Comparison of ENCODE assay signal across 19 cellular contexts in genomic region chrX:45783002-45783401, GRCh38.
DNase-seq lines count a peak whose midpoint lies in the region; ATAC-seq and TF ChIP-seq lines count a peak whose summit lies in the region.
"Had no signal": no experiment of that assay in that cellular context is flagged by ENCODE, and none has a peak within 500 bp of the region (broad histone marks: within the 10 kb centered on the region; RNA-seq: fewer than 3 reads in every experiment).

No MANE protein-coding gene starts in this region.

- H3K27me3 ChIP-seq in smooth muscle cell (ENCODE audit: low read depth) (no peaks in the 10 kb centered on the region), Caco-2 (replicated peaks; ENCODE audit: control insufficient read depth, insufficient read depth, low read length) (no peaks in the 10 kb centered on the region), right cardiac atrium (ENCODE audit: control insufficient read depth, insufficient read depth) (no peaks in the 10 kb centered on the region)
- H3K27me3 ChIP-seq: hepatocyte, upper lobe of right lung had no signal

- H3K36me3 ChIP-seq in smooth muscle cell (ENCODE audit: low read depth) (no peaks in the 10 kb centered on the region), Caco-2 (ENCODE audit: control insufficient read depth, insufficient read depth, low read length) (no peaks in the 10 kb centered on the region)
- H3K36me3 ChIP-seq: upper lobe of right lung had no signal

- no peak overlapping the region for H2AFZ ChIP-seq in smooth muscle cell (ENCODE audit: low read depth)
- H2AFZ ChIP-seq: hepatocyte had no signal

- POLR2A ChIA-PET in activated CD4-positive, alpha-beta T cell treated with anti-CD3 and anti-CD28 coated beads, Interleukin-2, amount 10 ng/mL, durations not matched to agents 7 days and 5 days (lab: Charles Lee) = no interaction called here
- POLR2A ChIA-PET in Caco-2 (lab: Charles Lee) = no interaction called here

- H3K9me3 ChIP-seq in smooth muscle cell (replicated peaks; ENCODE audit: low read depth) = no peaks in the 10 kb centered on the region
- H3K9me3 ChIP-seq in Caco-2 = no peaks in the 10 kb centered on the region
- no peaks in the 10 kb centered on the region for H3K9me3 ChIP-seq in right cardiac atrium (ENCODE audit: control insufficient read depth, low read length)
- H3K9me3 ChIP-seq: upper lobe of right lung had no signal

- no peaks in the 10 kb centered on the region for H3K27me3 Mint-ChIP-seq in activated CD4-positive, alpha-beta T cell treated with anti-CD3 and anti-CD28 coated beads, Interleukin-2, amount 10 ng/mL, durations not matched to agents 7 days and 5 days
- H3K27me3 Mint-ChIP-seq in activated T-helper 2 cell treated with anti-CD3 and anti-CD28 coated beads, Interferon-gamma antibody, Interleukin-2, Interleukin-4, amounts not matched to agents 10 μg/mL and 5 μg/mL and 100 μg/mL, durations not matched to agents 14 hours and 24 hours and 36 hours (ENCODE audit: low read depth) = no peaks in the 10 kb centered on the region
- H3K27me3 Mint-ChIP-seq in Caco-2 (ENCODE audit: insufficient read depth, unreplicated experiment) = no peaks in the 10 kb centered on the region

- H3K4me1 ChIP-seq in smooth muscle cell (ENCODE audit: low read depth) (no peaks in the 10 kb centered on the region), Caco-2 (no peaks in the 10 kb centered on the region), right cardiac atrium (ENCODE audit: control insufficient read depth, insufficient read depth, low read length) (no peaks in the 10 kb centered on the region)
- H3K4me1 ChIP-seq: upper lobe of right lung had no signal

- no peak for ATAC-seq in right cardiac atrium
- ATAC-seq: HepG2, upper lobe of right lung had no signal

- TF ChIP-seq CTCF in smooth muscle cell (IDR thresholded peaks at IDR 0.05; ENCODE audit: borderline replicate concordance, insufficient read depth, poor library complexity, severe bottlenecking) = no peak
- no peak for TF ChIP-seq CTCF in Caco-2 (IDR thresholded peaks at IDR 0.05; ENCODE audit: insufficient read depth in 1 of 2, low read depth in 1 of 2, low read length in 1 of 2, severe bottlenecking in 1 of 2, unreplicated experiment in 1 of 2)

- peaks cover 66% of the 10 kb centered on the region for H3K4me1 Mint-ChIP-seq in activated CD4-positive, alpha-beta T cell treated with anti-CD3 and anti-CD28 coated beads, Interleukin-2, amount 10 ng/mL, durations not matched to agents 7 days and 5 days
- H3K4me1 Mint-ChIP-seq in activated T-helper 2 cell treated with anti-CD3 and anti-CD28 coated beads, Interferon-gamma antibody, Interleukin-2, Interleukin-4, amounts not matched to agents 10 μg/mL and 5 μg/mL and 100 μg/mL, durations not matched to agents 14 hours and 24 hours and 36 hours (ENCODE audit: low read depth) = peaks cover 68% of the 10 kb centered on the region
- H3K4me1 Mint-ChIP-seq in Caco-2 (ENCODE audit: low read depth, unreplicated experiment) = no peaks in the 10 kb centered on the region

- no peak for DNase-seq in activated CD4-positive, alpha-beta T cell treated with anti-CD3 and anti-CD28 coated beads, Interleukin-2, amount 10 ng/mL, durations not matched to agents 7 days and 5 days
- DNase-seq in activated CD4-positive, alpha-beta T cell treated with anti-CD3 and anti-CD28 coated beads for 4 hours = no peak
- DNase-seq in MV-4-11 (lab: John Stamatoyannopoulos, UW) (peak; percentile 46), smooth muscle cell (lab: John Stamatoyannopoulos, UW; ENCODE audit: unreplicated experiment) (no peak), Caco-2 (no peak), NCI-H1417 treated with DMSO at 0.1 percent for 48 hours (lab: John Stamatoyannopoulos, UW) (no peak), right cardiac atrium (no peak)
- no peak for DNase-seq in activated T-helper 2 cell treated with anti-CD3 and anti-CD28 coated beads, Interferon-gamma antibody, Interleukin-2, Interleukin-4, amounts not matched to agents 10 μg/mL and 5 μg/mL and 100 μg/mL, durations not matched to agents 14 hours and 24 hours and 36 hours (ENCODE audit: low spot score)
- DNase-seq: ACHN; activated gamma-delta T cell; CD8-positive, alpha-beta memory T cell; endodermal cell; midbrain; NCI-H2107; NCI-H526; stimulated activated naive CD4-positive, alpha-beta T cell treated with Interleukin-2 at 50 U/mL for 16 hours; upper lobe of right lung had no signal

- no peak overlapping the region for H3K4me3 Mint-ChIP-seq in activated CD4-positive, alpha-beta T cell treated with anti-CD3 and anti-CD28 coated beads, Interleukin-2, amount 10 ng/mL, durations not matched to agents 7 days and 5 days
- H3K4me3 Mint-ChIP-seq in activated T-helper 2 cell treated with anti-CD3 and anti-CD28 coated beads, Interferon-gamma antibody, Interleukin-2, Interleukin-4, amounts not matched to agents 10 μg/mL and 5 μg/mL and 100 μg/mL, durations not matched to agents 14 hours and 24 hours and 36 hours (ENCODE audit: low read depth) = no peak overlapping the region
- H3K4me3 Mint-ChIP-seq in Caco-2 (ENCODE audit: unreplicated experiment) = no peak overlapping the region
- H3K4me3 Mint-ChIP-seq: CD8-positive, alpha-beta memory T cell; endodermal cell had no signal

- no peaks in the 10 kb centered on the region for H3F3A ChIP-seq in smooth muscle cell (ENCODE audit: low read depth)

- no peak overlapping the region for H3K4me2 ChIP-seq in smooth muscle cell
- H3K4me2 ChIP-seq: hepatocyte had no signal

- H3K79me2 ChIP-seq in smooth muscle cell (ENCODE audit: low read depth) = peaks cover 66% of the 10 kb centered on the region

- peak overlapping the region; percentile 69 for H3K27ac Mint-ChIP-seq in activated CD4-positive, alpha-beta T cell treated with anti-CD3 and anti-CD28 coated beads, Interleukin-2, amount 10 ng/mL, durations not matched to agents 7 days and 5 days
- H3K27ac Mint-ChIP-seq in activated T-helper 2 cell treated with anti-CD3 and anti-CD28 coated beads, Interferon-gamma antibody, Interleukin-2, Interleukin-4, amounts not matched to agents 10 μg/mL and 5 μg/mL and 100 μg/mL, durations not matched to agents 14 hours and 24 hours and 36 hours = peak overlapping the region; percentile 16
- H3K27ac Mint-ChIP-seq in Caco-2 (ENCODE audit: unreplicated experiment) = no peak overlapping the region

- no peaks in the 10 kb centered on the region for H3K9me3 Mint-ChIP-seq in activated CD4-positive, alpha-beta T cell treated with anti-CD3 and anti-CD28 coated beads, Interleukin-2, amount 10 ng/mL, durations not matched to agents 7 days and 5 days
- H3K9me3 Mint-ChIP-seq in activated T-helper 2 cell treated with anti-CD3 and anti-CD28 coated beads, Interferon-gamma antibody, Interleukin-2, Interleukin-4, amounts not matched to agents 10 μg/mL and 5 μg/mL and 100 μg/mL, durations not matched to agents 14 hours and 24 hours and 36 hours = no peaks in the 10 kb centered on the region
- H3K9me3 Mint-ChIP-seq in Caco-2 (ENCODE audit: unreplicated experiment) = no peaks in the 10 kb centered on the region
- H3K9me3 Mint-ChIP-seq: CD8-positive, alpha-beta memory T cell had no signal

- H4K20me1 ChIP-seq in smooth muscle cell (ENCODE audit: low read depth) = peaks cover 19% of the 10 kb centered on the region

- WGBS in smooth muscle cell (ENCODE audit: low lambda C conversion rate) = 91% methylated on average over 6 of the region's 6 CpGs
- 71% methylated on average over 6 of the region's 6 CpGs for WGBS in right cardiac atrium

- intact Hi-C loops in activated T-helper 2 cell treated with anti-CD3 and anti-CD28 coated beads, Interferon-gamma antibody, Interleukin-2, Interleukin-4, amounts not matched to agents 10 μg/mL and 5 μg/mL and 100 μg/mL, durations not matched to agents 14 hours and 24 hours and 36 hours (cut with micrococcal nuclease) = no loop called here
- intact Hi-C loops in Caco-2 (cut with micrococcal nuclease; ENCODE audit: unreplicated experiment) (loop anchor here (10.0 kb wide), 1 partner anchor 268 kb away; no protein-coding TSS in a partner anchor), right cardiac atrium (cut with DNase I) (no loop called here)

- H3K27ac ChIP-seq in smooth muscle cell (ENCODE audit: low read depth) (peak overlapping the region; percentile 79), right cardiac atrium (ENCODE audit: low read length) (no peak overlapping the region)
- H3K27ac ChIP-seq: upper lobe of right lung had no signal

- BruUV-seq in Caco-2 (replicated peaks; lab: Mats Ljungman, UMichigan) = no TSS peak

- H3K4me3 ChIP-seq in smooth muscle cell (no peak overlapping the region), Caco-2 (ENCODE audit: low read depth, low read length) (no peak overlapping the region), right cardiac atrium (ENCODE audit: low read length) (no peak overlapping the region)
- H3K4me3 ChIP-seq: hepatocyte, upper lobe of right lung had no signal

- CTCF ChIA-PET in activated CD4-positive, alpha-beta T cell treated with anti-CD3 and anti-CD28 coated beads, Interleukin-2, amount 10 ng/mL, durations not matched to agents 7 days and 5 days (lab: Charles Lee) = interaction anchor here (0.9 kb wide), 1 partner anchor 12 kb away, joined by 3 read pairs; no protein-coding TSS in a partner anchor
- CTCF ChIA-PET in Caco-2 (lab: Charles Lee) = no interaction called here

- H3K9ac ChIP-seq in smooth muscle cell (ENCODE audit: low read depth) = no peak overlapping the region

- H3K36me3 Mint-ChIP-seq in activated CD4-positive, alpha-beta T cell treated with anti-CD3 and anti-CD28 coated beads, Interleukin-2, amount 10 ng/mL, durations not matched to agents 7 days and 5 days (ENCODE audit: low read depth) = peaks cover 27% of the 10 kb centered on the region
- H3K36me3 Mint-ChIP-seq in activated T-helper 2 cell treated with anti-CD3 and anti-CD28 coated beads, Interferon-gamma antibody, Interleukin-2, Interleukin-4, amounts not matched to agents 10 μg/mL and 5 μg/mL and 100 μg/mL, durations not matched to agents 14 hours and 24 hours and 36 hours (ENCODE audit: low read depth) = peaks cover 75% of the 10 kb centered on the region
- H3K36me3 Mint-ChIP-seq in Caco-2 (ENCODE audit: insufficient read depth, unreplicated experiment) = peaks cover 16% of the 10 kb centered on the region
- H3K36me3 Mint-ChIP-seq: CD8-positive, alpha-beta memory T cell had no signal
